23 cellular contexts compared by ENCODE assay signal in genomic region chr7:33736521-33737221, GRCh38.
"Had no signal": no experiment of that assay in that cellular context is flagged by ENCODE, and none has a peak within 500 bp of the region (broad histone marks: within the 10 kb centered on the region; RNA-seq: fewer than 3 reads in every experiment).

No MANE protein-coding gene starts in this region.

- H3K4me2 ChIP-seq: hepatocyte had no signal

- H3K36me3 ChIP-seq: esophagus muscularis mucosa, gastroesophageal sphincter, heart left ventricle, neutrophil, pancreas, stomach, thyroid gland had no signal

- H2AFZ ChIP-seq: hepatocyte had no signal

- FAIRE-seq: endothelial cell of umbilical vein, pancreas had no signal

- H3K79me2 ChIP-seq: hepatocyte had no signal

- H3K4me1 ChIP-seq: esophagus muscularis mucosa, foreskin keratinocyte, gastroesophageal sphincter, pancreas, thyroid gland had no signal

- H3K9me3 ChIP-seq: esophagus muscularis mucosa, gastroesophageal sphincter, heart left ventricle, mucosa of descending colon, neutrophil, pancreas, stomach, thyroid gland had no signal

- DNase-seq: dermis blood vessel endothelial cell; effector memory CD4-positive, alpha-beta T cell; foreskin keratinocyte; heart left ventricle; left colon; mucosa of descending colon; naive B cell; pancreas; stimulated activated CD4-positive, alpha-beta T cell treated with anti-CD3 and anti-CD28 coated beads, Interleukin-2, amount 100 ng/mL, for 24 hours; stimulated activated CD4-positive, alpha-beta T cell treated with anti-CD3 and anti-CD28 coated beads, Interleukin-4, amount 100 ng/mL, for 24 hours; stimulated activated naive CD4-positive, alpha-beta T cell treated with Interleukin-2 at 50 U/mL for 16 hours; stomach; thyroid gland had no signal

- ATAC-seq: foreskin keratinocyte; gastroesophageal sphincter; heart left ventricle; left colon; mucosa of descending colon; natural killer cell treated with Interleukin-12 subunit alpha and Interleukin-12 subunit beta and Interleukin-15 and Interleukin-18, amount 100 ng/mL, for 72 hours; pancreas; sciatic nerve; stimulated activated effector memory CD8-positive, alpha-beta T cell treated with anti-CD3 and anti-CD28 coated beads, Interleukin-12 subunit alpha, Interleukin-12 subunit beta, amount 100 ng/mL, for 72 hours had no signal

- H3K27me3 ChIP-seq: esophagus muscularis mucosa, foreskin keratinocyte, gastroesophageal sphincter, heart left ventricle, hepatocyte, neutrophil, pancreas, stomach, thyroid gland had no signal

- H3K27ac ChIP-seq: coronary artery, esophagus muscularis mucosa, foreskin keratinocyte, gastroesophageal sphincter, heart left ventricle, hepatocyte, neutrophil, pancreas, stomach, thyroid gland had no signal

- H3K4me3 ChIP-seq: coronary artery, esophagus muscularis mucosa, gastroesophageal sphincter, heart left ventricle, hepatocyte, lung, mucosa of descending colon, pancreas, stomach, thyroid gland had no signal
